ENCODE assay signal across 19 cellular contexts in genomic region chr10:92327445-92328433, GRCh38. TPM values are rescaled to one million over a fixed set of nuclear protein-coding genes. Genes with fewer than 3 reads are reported as not detected.
DNase-seq lines count a peak whose midpoint lies in the region; ATAC-seq and TF ChIP-seq lines count a peak whose summit lies in the region.
"Had no signal": no experiment of that assay in that cellular context is flagged by ENCODE, and none has a peak within 500 bp of the region (broad histone marks: within the 10 kb centered on the region; RNA-seq: fewer than 3 reads in every experiment).

No MANE protein-coding gene starts in this region.

- H4K20me1 ChIP-seq in GM23248 (ENCODE audit: insufficient read depth) = peaks cover 15% of the 10 kb centered on the region; the same call in 1 of the 2 replicates

- H3K27me3 ChIP-seq in GM23248 (replicated peaks; ENCODE audit: insufficient read depth) = no peaks in the 10 kb centered on the region
- H3K27me3 ChIP-seq in mucosa of rectum (ENCODE audit: control insufficient read depth in 2 of 2, insufficient read depth in 2 of 2, low read length in 2 of 2) = no peaks in the 10 kb centered on the region

- H3K4me3 ChIP-seq in GM23248 (no peak overlapping the region), epithelial cell of esophagus (ENCODE audit: low read length) (no peak overlapping the region), mucosa of rectum (ENCODE audit: low read length in 2 of 2) (peak overlapping the region; percentile 3 to 32)

- H3K36me3 ChIP-seq in GM23248 (ENCODE audit: low read depth) (no peaks in the 10 kb centered on the region), mucosa of rectum (ENCODE audit: control insufficient read depth in 2 of 2, insufficient read depth in 2 of 2, low read length in 2 of 2) (peaks cover 0 to 4% of the 10 kb centered on the region in 2 donors)

- no peak for ATAC-seq in activated CD8-positive, alpha-beta memory T cell treated with anti-CD3 and anti-CD28 coated beads, Interleukin-2, amount 10 ng/mL, durations not matched to agents 7 days and 5 days
- ATAC-seq: Panc1, sciatic nerve had no signal

- CTCF ChIA-PET in activated CD8-positive, alpha-beta memory T cell treated with anti-CD3 and anti-CD28 coated beads, Interleukin-2, amount 10 ng/mL, durations not matched to agents 7 days and 5 days (lab: Charles Lee) = interaction anchor here (0.6 kb wide), 1 partner anchor 12 kb away, joined by 5 read pairs; no protein-coding TSS in a partner anchor

- in situ Hi-C loops in GM23248 (cut with MboI) = no loop called here

- no peak overlapping the region for H3K4me3 Mint-ChIP-seq in activated CD8-positive, alpha-beta memory T cell treated with anti-CD3 and anti-CD28 coated beads, Interleukin-2, amount 10 ng/mL, durations not matched to agents 7 days and 5 days
- H3K4me3 Mint-ChIP-seq: activated CD4-positive, alpha-beta T cell treated with anti-CD3 and anti-CD28 coated beads, Interleukin-2, amount 10 ng/mL, durations not matched to agents 7 days and 5 days; activated naive CD8-positive, alpha-beta T cell treated with anti-CD3 and anti-CD28 coated beads for 36 hours; endodermal cell had no signal

- H3K9ac ChIP-seq in GM23248 (no peak overlapping the region), mucosa of rectum (ENCODE audit: low read depth in 1 of 2, low read length in 2 of 2) (no peak overlapping the region)

- peaks cover 20% of the 10 kb centered on the region for H3K36me3 Mint-ChIP-seq in activated CD8-positive, alpha-beta memory T cell treated with anti-CD3 and anti-CD28 coated beads, Interleukin-2, amount 10 ng/mL, durations not matched to agents 7 days and 5 days
- H3K36me3 Mint-ChIP-seq: immature natural killer cell had no signal

- H3K9me3 ChIP-seq in GM23248 (ENCODE audit: low read depth) = no peaks in the 10 kb centered on the region
- no peaks in the 10 kb centered on the region for H3K9me3 ChIP-seq in mucosa of rectum (ENCODE audit: control insufficient read depth in 2 of 2, low read length in 2 of 2)

- H3K4me1 Mint-ChIP-seq in activated CD8-positive, alpha-beta memory T cell treated with anti-CD3 and anti-CD28 coated beads, Interleukin-2, amount 10 ng/mL, durations not matched to agents 7 days and 5 days = peaks cover 6% of the 10 kb centered on the region
- H3K4me1 Mint-ChIP-seq: activated CD4-positive, alpha-beta T cell treated with anti-CD3 and anti-CD28 coated beads, Interleukin-2, amount 10 ng/mL, durations not matched to agents 7 days and 5 days had no signal

- H3K27ac ChIP-seq in GM23248 (no peak overlapping the region), mucosa of rectum (ENCODE audit: low read depth in 2 of 2, low read length in 2 of 2) (no peak overlapping the region)

- DNase-seq in GM23248 (peak; percentile 34), NCI-H82 treated with DMSO at 0.1 percent for 48 hours (lab: John Stamatoyannopoulos, UW; ENCODE audit: unreplicated experiment) (peak; percentile 49), epithelial cell of esophagus (ENCODE audit: low read depth) (peak; percentile 57), midbrain (lab: John Stamatoyannopoulos, UW) (no peak), hepatic stellate cell (ENCODE audit: low spot score) (no peak), RPMI8226 (no peak)
- DNase-seq in activated CD8-positive, alpha-beta memory T cell treated with anti-CD3 and anti-CD28 coated beads, Interleukin-2, amount 10 ng/mL, durations not matched to agents 7 days and 5 days = no peak
- DNase-seq: activated CD4-positive, alpha-beta T cell treated with anti-CD3 and anti-CD28 coated beads, Interleukin-2, amount 10 ng/mL, durations not matched to agents 7 days and 5 days; activated naive CD8-positive, alpha-beta T cell treated with anti-CD3 and anti-CD28 coated beads for 36 hours; activated T-cell treated with anti-CD3 and anti-CD28 coated beads for 4 hours; endodermal cell; immature natural killer cell; MM.1S; NCI-H187 treated with DMSO at 0.1 percent for 48 hours; NCI-H524 treated with DMSO at 0.1 percent for 48 hours; stimulated activated CD4-positive, alpha-beta T cell treated with anti-CD3 and anti-CD28 coated beads, Interleukin-1b, Interleukin-23, amount 100 ng/mL, for 48 hours had no signal

- H3K9me3 Mint-ChIP-seq in activated CD8-positive, alpha-beta memory T cell treated with anti-CD3 and anti-CD28 coated beads, Interleukin-2, amount 10 ng/mL, durations not matched to agents 7 days and 5 days (ENCODE audit: low read depth) = no peaks in the 10 kb centered on the region
- H3K9me3 Mint-ChIP-seq: activated CD4-positive, alpha-beta T cell treated with anti-CD3 and anti-CD28 coated beads, Interleukin-2, amount 10 ng/mL, durations not matched to agents 7 days and 5 days; activated naive CD8-positive, alpha-beta T cell treated with anti-CD3 and anti-CD28 coated beads for 36 hours; endodermal cell; immature natural killer cell had no signal

- no peaks in the 10 kb centered on the region for H3K9me2 ChIP-seq in GM23248 (ENCODE audit: insufficient read depth)

- peaks cover 15% of the 10 kb centered on the region; the same call in 1 of the 2 replicates for H3F3A ChIP-seq in GM23248 (ENCODE audit: insufficient read depth)

- H2AFZ ChIP-seq in GM23248 = no peak overlapping the region

- TF ChIP-seq CTCF in epithelial cell of esophagus (IDR thresholded peaks at IDR 0.05; ENCODE audit: insufficient read depth, low read depth, low read length, missing control alignments) = no peak

- H3K4me1 ChIP-seq in GM23248 (ENCODE audit: insufficient read depth) (peaks cover 15% of the 10 kb centered on the region), mucosa of rectum (ENCODE audit: control insufficient read depth in 2 of 2, insufficient read depth in 2 of 2, low read length in 2 of 2) (peaks cover 2 to 9% of the 10 kb centered on the region in 2 donors)

- 99 to 100% methylated on average over 3 of the region's 3 CpGs for WGBS in GM23248 (ENCODE audit: low coverage in 1 of 2, low lambda C conversion rate in 2 of 2, missing lambda C conversion rate in 2 of 2), 2 experiments

- H3K27ac Mint-ChIP-seq in activated CD8-positive, alpha-beta memory T cell treated with anti-CD3 and anti-CD28 coated beads, Interleukin-2, amount 10 ng/mL, durations not matched to agents 7 days and 5 days = no peak overlapping the region
- H3K27ac Mint-ChIP-seq: activated CD4-positive, alpha-beta T cell treated with anti-CD3 and anti-CD28 coated beads, Interleukin-2, amount 10 ng/mL, durations not matched to agents 7 days and 5 days; endodermal cell had no signal

- H3K4me2 ChIP-seq in GM23248 (ENCODE audit: unreplicated experiment) = no peak overlapping the region

- no peaks in the 10 kb centered on the region for H3K27me3 Mint-ChIP-seq in activated CD8-positive, alpha-beta memory T cell treated with anti-CD3 and anti-CD28 coated beads, Interleukin-2, amount 10 ng/mL, durations not matched to agents 7 days and 5 days
- H3K27me3 Mint-ChIP-seq: activated CD4-positive, alpha-beta T cell treated with anti-CD3 and anti-CD28 coated beads, Interleukin-2, amount 10 ng/mL, durations not matched to agents 7 days and 5 days; activated naive CD8-positive, alpha-beta T cell treated with anti-CD3 and anti-CD28 coated beads for 36 hours had no signal

- peaks cover 90% of the 10 kb centered on the region for H3K79me2 ChIP-seq in GM23248 (ENCODE audit: insufficient read depth)

RNA-seq across cellular contexts. Expression of gene MARCHF5, which starts 36.8 kb away (rescaled TPM):
- 10.6 and 14.2 TPM in 2 replicates for total RNA-seq in GM23248 (2014; rRNA removed; shearing (Covaris generic))
- polyA plus RNA-seq in GM23248 (2016; fragmentation: Nextera tagmentation; extraction: Ambion mirVana) = 41.4 and 45.7 TPM in 2 replicates
- total RNA-seq in activated CD8-positive, alpha-beta memory T cell treated with anti-CD3 and anti-CD28 coated beads, Interleukin-2, amount 10 ng/mL, durations not matched to agents 7 days and 5 days = 10 to 100 TPM; 21.7 to 26.4 TPM

RNA-seq across cellular contexts. Expression of gene CPEB3, which starts 36.9 kb away (rescaled TPM):
- total RNA-seq in GM23248 (2014; rRNA removed; shearing (Covaris generic)) = 0.63 and 1.1 TPM in 2 replicates
- polyA plus RNA-seq in GM23248 (2016; fragmentation: Nextera tagmentation; extraction: Ambion mirVana) = 0.60 TPM in 2 replicates
- 1 to 10 TPM; 3.8 to 4.3 TPM for total RNA-seq in activated CD8-positive, alpha-beta memory T cell treated with anti-CD3 and anti-CD28 coated beads, Interleukin-2, amount 10 ng/mL, durations not matched to agents 7 days and 5 days

Comparison
In these comparisons a context has a peak if more than half of its experiments do, and no peak if none do; other contexts are left out.
1. DNase-seq: peak in GM23248 (single experiment), NCI-H82 treated with DMSO at 0.1 percent for 48 hours (single experiment) and epithelial cell of esophagus (single experiment); none in activated CD8-positive, alpha-beta memory T cell treated with anti-CD3 and anti-CD28 coated beads, Interleukin-2, amount 10 ng/mL, durations not matched to agents 7 days and 5 days (single experiment), midbrain (single experiment), hepatic stellate cell (single experiment) and RPMI8226 (single experiment).
2. H3K4me3 ChIP-seq: peak in mucosa of rectum (2 of 2); none in GM23248 (single experiment) and epithelial cell of esophagus (single experiment).